Comparison of ENCODE assay signal across 8 cellular contexts in genomic region chr14:55191881-55192616, GRCh38. TPM values are rescaled to one million over a fixed set of nuclear protein-coding genes. Genes with fewer than 3 reads are reported as not detected.
DNase-seq lines count a peak whose midpoint lies in the region; ATAC-seq, FAIRE-seq and TF ChIP-seq lines count a peak whose summit lies in the region.

No MANE protein-coding gene starts in this region.

- no peak overlapping the region for H4K91ac ChIP-seq in mesenchymal stem cell (ENCODE audit: low read length)

- peaks cover 11% of the 10 kb centered on the region for H3K79me1 ChIP-seq in mesenchymal stem cell (replicated peaks; ENCODE audit: low read length, poor library complexity, severe bottlenecking)

- H3K27ac ChIP-seq in astrocyte (ENCODE audit: low read depth, low read length) (peak overlapping the region; percentile 37), mesenchymal stem cell (ENCODE audit: low read length, poor library complexity, severe bottlenecking) (peak overlapping the region; percentile 26)

- no peaks in the 10 kb centered on the region for H3K4me1 Mint-ChIP-seq in astrocyte (ENCODE audit: low read depth, unreplicated experiment)

- no peak for FAIRE-seq in astrocyte (lab: Jason Lieb, UNC)

- H4K20me1 ChIP-seq in astrocyte (ENCODE audit: insufficient read depth, low read length) = no peaks in the 10 kb centered on the region

- peak overlapping the region; percentile 77 for H4K8ac ChIP-seq in mesenchymal stem cell (ENCODE audit: low read length)

- H2AK5ac ChIP-seq in mesenchymal stem cell (ENCODE audit: low read length, severe bottlenecking) = no peak overlapping the region

- no peak overlapping the region for H2BK5ac ChIP-seq in mesenchymal stem cell (ENCODE audit: low read depth, low read length, poor library complexity, severe bottlenecking)

- ATAC-seq in HG03060 (IDR thresholded peaks at IDR 0.05; ENCODE audit: low read depth, unreplicated experiment) = peak; percentile 26
- ATAC-seq in HG02623 (IDR thresholded peaks at IDR 0.05; ENCODE audit: unreplicated experiment) = no peak

- no peaks in the 10 kb centered on the region for H3K9me3 ChIP-seq in astrocyte (ENCODE audit: insufficient read depth, low read depth, low read length)
- no peaks in the 10 kb centered on the region for H3K9me3 ChIP-seq in mesenchymal stem cell (ENCODE audit: control insufficient read depth, low read length)

- H3K27ac Mint-ChIP-seq in astrocyte (ENCODE audit: unreplicated experiment) = no peak overlapping the region

- no peak overlapping the region for H3K23ac ChIP-seq in mesenchymal stem cell (ENCODE audit: low read length in 2 of 2)

- 55% methylated on average over 8 of the region's 16 CpGs for WGBS in mesenchymal stem cell

- H3K36me3 Mint-ChIP-seq in astrocyte (ENCODE audit: low read depth, unreplicated experiment) = no peaks in the 10 kb centered on the region

- peak overlapping the region; percentile 89 for H3K4me2 ChIP-seq in astrocyte (ENCODE audit: low read length)
- H3K4me2 ChIP-seq in mesenchymal stem cell (ENCODE audit: low read length, poor library complexity, severe bottlenecking) = peak overlapping the region; percentile 66

- H3K4me3 Mint-ChIP-seq in astrocyte (ENCODE audit: unreplicated experiment) = peak overlapping the region; percentile 98

- H3K4ac ChIP-seq in mesenchymal stem cell (ENCODE audit: low read depth in 1 of 2, low read length in 2 of 2) = no peak overlapping the region

- H2BK15ac ChIP-seq in mesenchymal stem cell (ENCODE audit: low read depth, poor library complexity, severe bottlenecking) = no peak overlapping the region

- TF ChIP-seq CTCF in GM06990 (IDR thresholded peaks at IDR 0.05; ENCODE audit: insufficient read depth, low read length, poor library complexity, severe bottlenecking) (no peak), astrocyte (IDR thresholded peaks at IDR 0.05; ENCODE audit: insufficient read depth, low read depth, low read length) (no peak)

- no peak overlapping the region for H3K14ac ChIP-seq in mesenchymal stem cell (ENCODE audit: low read length in 2 of 2)

- H3K27me3 ChIP-seq in GM06990 (replicated peaks; ENCODE audit: control insufficient read depth, insufficient read depth, low read length) = no peaks in the 10 kb centered on the region
- H3K27me3 ChIP-seq in astrocyte (ENCODE audit: insufficient read depth, low read length) = no peaks in the 10 kb centered on the region
- no peaks in the 10 kb centered on the region for H3K27me3 ChIP-seq in mesenchymal stem cell (ENCODE audit: control insufficient read depth in 1 of 2, insufficient read depth in 1 of 2, low read length in 2 of 2)

- H2BK120ac ChIP-seq in mesenchymal stem cell (ENCODE audit: low read depth, low read length) = peak overlapping the region; percentile 30

- no peaks in the 10 kb centered on the region for H3K27me3 Mint-ChIP-seq in astrocyte (ENCODE audit: low read depth, unreplicated experiment)

- H2BK12ac ChIP-seq in mesenchymal stem cell (ENCODE audit: low read length in 2 of 2) = no peak overlapping the region

- peak overlapping the region; percentile 82 for H3K9ac ChIP-seq in astrocyte (ENCODE audit: low read length)
- H3K9ac ChIP-seq in mesenchymal stem cell (ENCODE audit: low read length) = peak overlapping the region; percentile 88

- no peaks in the 10 kb centered on the region for H3K9me3 Mint-ChIP-seq in astrocyte (ENCODE audit: unreplicated experiment)

- H3K36me3 ChIP-seq in GM06990 (ENCODE audit: control insufficient read depth, insufficient read depth, low read length) (no peaks in the 10 kb centered on the region), astrocyte (ENCODE audit: insufficient read depth, low read length) (no peaks in the 10 kb centered on the region), mesenchymal stem cell (ENCODE audit: control insufficient read depth in 1 of 2, insufficient read depth in 2 of 2, low read depth in 1 of 2, low read length in 2 of 2) (no peaks in the 10 kb centered on the region)

- H2AFZ ChIP-seq in astrocyte (ENCODE audit: low read depth, low read length) (peak overlapping the region; percentile 94), mesenchymal stem cell (ENCODE audit: low read depth, low read length) (no peak overlapping the region)

- peak overlapping the region in 1 of 2 experiments; percentile 85 for H3K18ac ChIP-seq in mesenchymal stem cell (ENCODE audit: low read depth in 1 of 2, low read length in 2 of 2)

- H3K4me1 ChIP-seq in astrocyte (ENCODE audit: insufficient read depth, low read length) (no peaks in the 10 kb centered on the region), mesenchymal stem cell (ENCODE audit: control insufficient read depth, insufficient read depth, low read depth, low read length) (no peaks in the 10 kb centered on the region)

- peak overlapping the region; percentile 79 for H3K4me3 ChIP-seq in GM06990 (replicated peaks; ENCODE audit: low read depth, low read length)
- peak overlapping the region; percentile 91 for H3K4me3 ChIP-seq in astrocyte (ENCODE audit: insufficient read depth, low read depth, low read length)
- H3K4me3 ChIP-seq in mesenchymal stem cell (ENCODE audit: insufficient read depth in 1 of 2, low read depth in 1 of 2, low read length in 2 of 2) = peak overlapping the region; percentile 59 to 95

- DNase-seq in GM06990 (ENCODE audit: extremely low read depth, insufficient read length) (no peak), astrocyte (ENCODE audit: low read depth) (no peak), mesenchymal stem cell (no peak), COLO829 (ENCODE audit: low spot score) (no peak)
- no peak for DNase-seq in activated CD4-positive, alpha-beta T cell treated with anti-CD3 and anti-CD28 coated beads for 4 hours
- DNase-seq in stimulated activated CD4-positive, alpha-beta T cell treated with anti-CD3 and anti-CD28 coated beads, Interleukin-1b, Interleukin-23, amount 100 ng/mL, for 48 hours = no peak

- H3K79me2 ChIP-seq in astrocyte (ENCODE audit: insufficient read depth, low read length) = peaks cover 40% of the 10 kb centered on the region

RNA-seq across cellular contexts. Expression of gene DLGAP5, which starts 0.7 kb away (rescaled TPM):
- 2.2 and 5.4 TPM in 2 replicates for total RNA-seq in astrocyte
- polyA plus RNA-seq in mesenchymal stem cell (2013, experiment 1 of 2) = 5.8 TPM
- 5.8 TPM for polyA plus RNA-seq in mesenchymal stem cell (2013, experiment 2 of 2)
